In the genomic region with DNA sequence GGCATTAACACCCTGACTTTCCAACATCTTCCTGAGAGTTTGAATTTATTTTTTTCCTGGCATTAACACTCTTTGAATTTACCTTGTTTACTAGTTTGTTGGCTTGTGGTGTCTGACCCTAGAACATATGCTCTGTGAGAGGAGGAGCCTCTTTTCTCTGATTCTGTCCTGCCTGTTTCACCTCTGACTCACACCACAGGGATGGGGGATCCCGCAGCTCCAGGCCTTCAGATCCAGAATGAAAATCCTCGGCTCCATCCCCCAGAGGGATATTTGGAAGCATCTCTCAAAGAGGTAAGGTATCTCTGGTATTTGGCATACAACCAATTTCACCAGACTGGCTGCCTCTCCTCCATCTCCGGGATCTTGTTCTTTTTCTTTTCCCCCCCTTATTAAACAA, we compare ENCODE assay signal across 22 cellular contexts.
DNase-seq lines count a peak whose midpoint lies in the region; ATAC-seq and TF ChIP-seq lines count a peak whose summit lies in the region.
"Had no signal": no experiment of that assay in that cellular context is flagged by ENCODE, and none has a peak within 500 bp of the region (broad histone marks: within the 10 kb centered on the region; RNA-seq: fewer than 3 reads in every experiment).

No MANE protein-coding gene starts in this region.

- WGBS in right cardiac atrium, result 40% methylated on average over 3 of the region's 3 CpGs

- H3K27ac ChIP-seq in RWPE2 (ENCODE audit: poor library complexity, severe bottlenecking) (no peak overlapping the region), foreskin keratinocyte (no peak overlapping the region), right cardiac atrium (ENCODE audit: low read length) (no peak overlapping the region)
- H3K27ac ChIP-seq: 22Rv1, body of pancreas, stomach, tibial nerve had no signal

- TF ChIP-seq CTCF in RWPE2 (IDR thresholded peaks at IDR 0.05; ENCODE audit: poor library complexity, severe bottlenecking), result no peak
- no peak for TF ChIP-seq CTCF in foreskin keratinocyte (conservative IDR thresholded peaks at IDR 0.05)

- no peaks in the 10 kb centered on the region for H3K27me3 ChIP-seq in RWPE2 (ENCODE audit: insufficient read depth, poor library complexity, severe bottlenecking)
- H3K27me3 ChIP-seq in foreskin keratinocyte, result no peaks in the 10 kb centered on the region
- H3K27me3 ChIP-seq in right cardiac atrium (ENCODE audit: control insufficient read depth, insufficient read depth), result no peaks in the 10 kb centered on the region
- H3K27me3 ChIP-seq: body of pancreas, stomach, tibial nerve had no signal

- peak; percentile 40; the same call in 1 of the 3 replicates for ATAC-seq in RWPE2 (ENCODE audit: low read depth)
- ATAC-seq in foreskin keratinocyte, result peak; percentile 66
- no peak for ATAC-seq in right cardiac atrium
- ATAC-seq: activated naive CD4-positive, alpha-beta T cell treated with anti-CD3 and anti-CD28 coated beads, Interleukin-2, amount 50 U/mL, for 72 hours; body of pancreas; naive thymus-derived CD8-positive, alpha-beta T cell had no signal

- H3K9me3 ChIP-seq in RWPE2 (ENCODE audit: severe bottlenecking) (no peaks in the 10 kb centered on the region), right cardiac atrium (ENCODE audit: control insufficient read depth, low read length) (no peaks in the 10 kb centered on the region)
- H3K9me3 ChIP-seq: body of pancreas, Caco-2, stomach, tibial nerve had no signal

- H3K4me1 ChIP-seq in RWPE2 (ENCODE audit: insufficient read depth, poor library complexity, severe bottlenecking) (no peaks in the 10 kb centered on the region), foreskin keratinocyte (peaks cover 6% of the 10 kb centered on the region), right cardiac atrium (ENCODE audit: control insufficient read depth, insufficient read depth, low read length) (no peaks in the 10 kb centered on the region)
- H3K4me1 ChIP-seq: body of pancreas, Caco-2, stomach, tibial nerve had no signal

- DNase-seq in DMS79 (lab: John Stamatoyannopoulos, UW), result peak; percentile 11
- DNase-seq in DMS79 treated with DMSO at 0.1 percent for 48 hours (lab: John Stamatoyannopoulos, UW), result no peak
- no peak for DNase-seq in RWPE2 (ENCODE audit: low spot score)
- peak; percentile 14 to 42 for DNase-seq in foreskin keratinocyte
- DNase-seq in smooth muscle cell of the brain vasculature (ENCODE audit: low read depth, low spot score), result peak; percentile 7
- no peak for DNase-seq in SHP77 treated with DMSO at 0.1 percent for 48 hours (lab: John Stamatoyannopoulos, UW)
- DNase-seq in germinal center (ENCODE audit: low spot score), result no peak
- no peak for DNase-seq in right cardiac atrium
- DNase-seq: activated CD4-positive, alpha-beta T cell treated with anti-CD3 and anti-CD28 coated beads, Interleukin-2, amount 10 ng/mL, durations not matched to agents 24 days and 14 days; body of pancreas; Caco-2; effector CD8-positive, alpha-beta T cell; HCEC 1CT; KG1; naive thymus-derived CD8-positive, alpha-beta T cell; NCI-H1930; NCI-H748 treated with DMSO at 0.1 percent for 48 hours; SIG-M5; stomach had no signal

- H3K36me3 ChIP-seq in RWPE2 (ENCODE audit: low read depth), result no peaks in the 10 kb centered on the region
- H3K36me3 ChIP-seq: stomach, tibial nerve had no signal

- H3K4me3 ChIP-seq in RWPE2 (ENCODE audit: severe bottlenecking) (no peak overlapping the region), right cardiac atrium (ENCODE audit: low read length) (no peak overlapping the region)
- H3K4me3 ChIP-seq: body of pancreas, stomach, tibial nerve had no signal

- intact Hi-C loops in right cardiac atrium (cut with DNase I), result no loop called here

Comparison
In these comparisons a context has a peak if more than half of its experiments do, and no peak if none do; other contexts are left out.
1. DNase-seq: peak in DMS79 (single experiment), foreskin keratinocyte (2 of 2) and smooth muscle cell of the brain vasculature (single experiment); none in DMS79 treated with DMSO at 0.1 percent for 48 hours (single experiment), RWPE2 (single experiment), SHP77 treated with DMSO at 0.1 percent for 48 hours (single experiment), germinal center (single experiment) and right cardiac atrium (0 of 3).
2. ATAC-seq: peak in RWPE2 (single experiment) and foreskin keratinocyte (single experiment); none in right cardiac atrium (0 of 2).